Comparison of ENCODE assay signal across 6 cellular contexts in the genomic region with DNA sequence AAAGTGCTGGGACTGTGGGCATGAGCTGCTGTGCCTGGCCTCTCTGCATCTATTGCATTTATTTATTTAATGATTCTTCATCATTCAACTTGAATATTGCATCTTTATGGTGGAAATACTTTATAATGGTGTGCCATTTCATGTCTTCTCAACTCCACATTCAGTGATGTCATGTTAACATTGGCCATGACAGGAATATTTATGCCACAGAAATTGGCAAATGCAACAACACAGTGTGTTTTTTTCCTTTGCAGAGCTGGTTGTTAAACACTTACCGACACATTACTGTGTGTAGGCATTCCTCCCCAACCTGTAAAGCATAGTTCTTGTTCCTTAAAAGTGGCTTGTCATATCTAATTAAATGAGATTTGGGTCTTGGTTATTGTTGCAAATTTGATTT.
"Had no signal": no experiment of that assay in that cellular context is flagged by ENCODE, and none has a peak within 500 bp of the region (broad histone marks: within the 10 kb centered on the region; RNA-seq: fewer than 3 reads in every experiment).

No MANE protein-coding gene starts in this region.

- H3K4me3 ChIP-seq: GM23338 had no signal

- ATAC-seq: GM23338, HepG2 had no signal

- DNase-seq: H9, HCEC 1CT, KBM-7 had no signal

- H3K27ac ChIP-seq: HL-60 had no signal

- H2AFZ ChIP-seq: GM23338 had no signal

- H3K4me2 ChIP-seq: GM23338 had no signal
